20 cellular contexts compared by ENCODE assay signal in genomic region chr1:45442272-45442671, GRCh38. TPM values are rescaled to one million over a fixed set of nuclear protein-coding genes. Genes with fewer than 3 reads are reported as not detected.
DNase-seq lines count a peak whose midpoint lies in the region; ATAC-seq, FAIRE-seq and TF ChIP-seq lines count a peak whose summit lies in the region.
"Had no signal": no experiment of that assay in that cellular context is flagged by ENCODE, and none has a peak within 500 bp of the region (broad histone marks: within the 10 kb centered on the region; RNA-seq: fewer than 3 reads in every experiment).

No MANE protein-coding gene starts in this region.

- dilution Hi-C loops in endothelial cell of umbilical vein (cut with MboI; ENCODE audit: extremely low pct_ligation_motif_present, low sequenced_read_pairs) = no loop called here

- no peaks in the 10 kb centered on the region for H4K20me1 ChIP-seq in endothelial cell of umbilical vein (replicated peaks; ENCODE audit: control insufficient read depth, extremely low read depth, insufficient read depth, low read length)

- no peaks in the 10 kb centered on the region for H3K79me2 ChIP-seq in endothelial cell of umbilical vein (ENCODE audit: control insufficient read depth, insufficient read depth, low read length)

- peaks cover 7% of the 10 kb centered on the region for H3K4me1 ChIP-seq in endothelial cell of umbilical vein (ENCODE audit: control insufficient read depth, extremely low read depth, insufficient read depth, low read length)
- H3K4me1 ChIP-seq: colonic mucosa, vagina had no signal

- no peak for FAIRE-seq in endothelial cell of umbilical vein (lab: Jason Lieb, UNC)
- FAIRE-seq: islet of Langerhans had no signal

- intact Hi-C loops in endothelial cell of umbilical vein (cut with micrococcal nuclease) = no loop called here

- H3K36me3 ChIP-seq in endothelial cell of umbilical vein (ENCODE audit: control insufficient read depth in 2 of 2, extremely low read depth in 1 of 2, insufficient read depth in 2 of 2, low read length in 2 of 2) = no peaks in the 10 kb centered on the region
- H3K36me3 ChIP-seq: colonic mucosa, prostate gland, vagina had no signal

- no peak for TF ChIP-seq POLR2A in endothelial cell of umbilical vein (IDR thresholded peaks at IDR 0.05; ENCODE audit: low read depth, low read length)

- TF ChIP-seq CTCF in C4-2B (conservative IDR thresholded peaks at IDR 0.05) (no peak), endothelial cell of umbilical vein (IDR thresholded peaks at IDR 0.05; ENCODE audit: extremely low read depth in 1 of 2, insufficient read depth in 1 of 2, low read depth in 1 of 2, low read length in 2 of 2) (no peak), nephron progenitor cell (IDR thresholded peaks at IDR 0.05) (no peak)

- no peak overlapping the region for H3K4me3 Mint-ChIP-seq in nephron progenitor cell
- H3K4me3 Mint-ChIP-seq: activated B cell treated with CpG ODN at 0.5 μM for 24 hours; activated naive CD8-positive, alpha-beta T cell; CD4-positive, CD25-positive, alpha-beta regulatory T cell had no signal

- H3K4me3 ChIP-seq in endothelial cell of umbilical vein (replicated peaks in 1 of 3; ENCODE audit: insufficient read depth in 1 of 3, low read depth in 1 of 3, low read length in 3 of 3) = no peak overlapping the region
- H3K4me3 ChIP-seq: colonic mucosa, prostate gland, vagina had no signal

- H3K27me3 Mint-ChIP-seq in nephron progenitor cell (ENCODE audit: low read depth, poor library complexity) = peaks cover 3% of the 10 kb centered on the region
- H3K27me3 Mint-ChIP-seq: activated B cell treated with CpG ODN at 0.5 μM for 24 hours; activated naive CD8-positive, alpha-beta T cell; CD4-positive, CD25-positive, alpha-beta regulatory T cell had no signal

- H3K9me1 ChIP-seq in endothelial cell of umbilical vein (replicated peaks; ENCODE audit: control insufficient read depth, extremely low read depth, insufficient read depth, low read length) = no peaks in the 10 kb centered on the region

- no peaks in the 10 kb centered on the region for H3K36me3 Mint-ChIP-seq in nephron progenitor cell (ENCODE audit: low read depth)
- no peaks in the 10 kb centered on the region for H3K36me3 Mint-ChIP-seq in activated naive CD4-positive, alpha-beta T cell treated with anti-CD3 and anti-CD28 coated beads, Interleukin-2, amount 50 U/mL, for 72 hours
- H3K36me3 Mint-ChIP-seq: CD4-positive, CD25-positive, alpha-beta regulatory T cell had no signal

- DNase-seq in NCI-H226 (peak; percentile 22), endothelial cell of umbilical vein (ENCODE audit: low read depth, low spot score) (peak; percentile 65), nephron progenitor cell (no peak), HPDE6-E6E7 (ENCODE audit: extremely low spot score) (no peak)
- DNase-seq in activated naive CD4-positive, alpha-beta T cell treated with anti-CD3 and anti-CD28 coated beads, Interleukin-2, amount 50 U/mL, for 72 hours (ENCODE audit: low spot score in 2 of 2) = no peak
- DNase-seq: activated B cell treated with CpG ODN at 0.5 μM for 24 hours; activated CD8-positive, alpha-beta memory T cell treated with anti-CD3 and anti-CD28 coated beads, Interleukin-2, amount 50 U/mL, for 48 hours; CD4-positive, CD25-positive, alpha-beta regulatory T cell; colonic mucosa; GF-D8; NCI-H1092 treated with DMSO at 0.1 percent for 48 hours; OCI-M1 had no signal

- peaks cover 4% of the 10 kb centered on the region for H3K4me1 Mint-ChIP-seq in nephron progenitor cell
- H3K4me1 Mint-ChIP-seq: activated B cell treated with CpG ODN at 0.5 μM for 24 hours had no signal

- H3K4me2 ChIP-seq in endothelial cell of umbilical vein (ENCODE audit: insufficient read depth, low read length) = peak overlapping the region; percentile 24

- CTCF ChIA-PET in endothelial cell of umbilical vein (lab: Charles Lee) = interaction anchor here (0.5 to 2.1 kb wide), 2 partner anchors 82 to 218 kb away, joined by 4 to 6 read pairs; no protein-coding TSS in a partner anchor

- H2AFZ ChIP-seq in endothelial cell of umbilical vein (ENCODE audit: low read depth, low read length) = no peak overlapping the region

- no peaks in the 10 kb centered on the region for H3K9me3 Mint-ChIP-seq in nephron progenitor cell
- no peaks in the 10 kb centered on the region for H3K9me3 Mint-ChIP-seq in activated naive CD4-positive, alpha-beta T cell treated with anti-CD3 and anti-CD28 coated beads, Interleukin-2, amount 50 U/mL, for 72 hours
- H3K9me3 Mint-ChIP-seq: activated B cell treated with CpG ODN at 0.5 μM for 24 hours had no signal

- peak overlapping the region; percentile 41 for H3K27ac Mint-ChIP-seq in nephron progenitor cell
- H3K27ac Mint-ChIP-seq in activated naive CD4-positive, alpha-beta T cell treated with anti-CD3 and anti-CD28 coated beads, Interleukin-2, amount 50 U/mL, for 72 hours = no peak overlapping the region
- H3K27ac Mint-ChIP-seq: activated B cell treated with CpG ODN at 0.5 μM for 24 hours; activated naive CD8-positive, alpha-beta T cell; CD4-positive, CD25-positive, alpha-beta regulatory T cell had no signal

- no peaks in the 10 kb centered on the region for H3K27me3 ChIP-seq in endothelial cell of umbilical vein (ENCODE audit: control insufficient read depth in 2 of 2, insufficient read depth in 2 of 2, low read length in 2 of 2)
- H3K27me3 ChIP-seq: colonic mucosa, vagina had no signal

- no TSS peak for BruUV-seq in endothelial cell of umbilical vein (replicated peaks; lab: Mats Ljungman, UMichigan)

- no peak overlapping the region for H3K9ac ChIP-seq in endothelial cell of umbilical vein (replicated peaks; ENCODE audit: extremely low read depth, insufficient read depth, low read length)

- ATAC-seq in HG03175 (IDR thresholded peaks at IDR 0.05; ENCODE audit: unreplicated experiment) (no peak), GM19324 (IDR thresholded peaks at IDR 0.05; ENCODE audit: low FRiP score, unreplicated experiment) (no peak)
- no peak for ATAC-seq in activated naive CD4-positive, alpha-beta T cell treated with anti-CD3 and anti-CD28 coated beads, Interleukin-2, amount 50 U/mL, for 72 hours
- ATAC-seq: HCT116 had no signal

- H3K27ac ChIP-seq in C4-2B = peak overlapping the region; percentile 78
- peak overlapping the region; percentile 18 for H3K27ac ChIP-seq in endothelial cell of umbilical vein (ENCODE audit: insufficient read depth, low read depth, low read length)
- H3K27ac ChIP-seq: colonic mucosa, prostate gland, vagina had no signal

- POLR2A ChIA-PET in endothelial cell of umbilical vein (lab: Charles Lee) = no interaction called here

- no peaks in the 10 kb centered on the region for H3K9me3 ChIP-seq in endothelial cell of umbilical vein (replicated peaks; ENCODE audit: control insufficient read depth, insufficient read depth, low read length)
- H3K9me3 ChIP-seq: colonic mucosa, prostate gland, vagina had no signal

TF ChIP-seq in endothelial cell of umbilical vein, 7 proteins besides CTCF, POLR2A, EP300 and RAD21:
- TF ChIP-seq MYC (IDR thresholded peaks at IDR 0.05; ENCODE audit: low read depth, low read length) = no peak
- TF ChIP-seq MAX (IDR thresholded peaks at IDR 0.05; ENCODE audit: insufficient read depth, insufficient read length) = no peak
- TF ChIP-seq POLR2AphosphoS5 (IDR thresholded peaks at IDR 0.05; ENCODE audit: insufficient read depth, low read depth, low read length) = no peak
- peak; percentile 67 for TF ChIP-seq JUN (IDR thresholded peaks at IDR 0.05; ENCODE audit: borderline replicate concordance, insufficient read depth, insufficient read length, low read depth)

RNA-seq across cellular contexts. Expression of gene TESK2, which starts 48.7 kb away (rescaled TPM):
- total RNA-seq in endothelial cell of umbilical vein = 2.1 and 2.2 TPM in 2 replicates
- polyA plus RNA-seq in endothelial cell of umbilical vein = 2.3 and 2.6 TPM in 2 replicates
- 2.4 and 2.5 TPM in 2 replicates for polyA plus RNA-seq in endothelial cell of umbilical vein (2011; cell fraction: cytosol; rRNA removed)
- polyA plus RNA-seq in endothelial cell of umbilical vein (2011; cell fraction: nucleus; rRNA removed) = 3.1 and 4.9 TPM in 2 replicates
- polyA plus RNA-seq in endothelial cell of umbilical vein (2012) = 0.78 and 1.1 TPM in 2 replicates
- 2.7 TPM in 2 replicates for polyA minus RNA-seq in endothelial cell of umbilical vein
- polyA minus RNA-seq in endothelial cell of umbilical vein (2011; cell fraction: cytosol; rRNA and poly(A)+ RNA removed) = 1.3 TPM
- 1.3 and 2.1 TPM in 2 replicates for polyA minus RNA-seq in endothelial cell of umbilical vein (2011; cell fraction: nucleus; rRNA and poly(A)+ RNA removed)
- 10 to 100 TPM in 1 of 2 donors, 1 to 10 TPM in 1; 4.5 to 12.9 TPM for total RNA-seq in activated naive CD4-positive, alpha-beta T cell treated with anti-CD3 and anti-CD28 coated beads, Interleukin-2, amount 50 U/mL, for 72 hours

RNA-seq across cellular contexts. Expression of gene CCDC163, which starts 57.6 kb away (rescaled TPM):
- 2.0 and 2.6 TPM in 2 replicates for total RNA-seq in endothelial cell of umbilical vein
- polyA plus RNA-seq in endothelial cell of umbilical vein = 2.3 and 2.7 TPM in 2 replicates
- 1.8 and 2.0 TPM in 2 replicates for polyA plus RNA-seq in endothelial cell of umbilical vein (2011; cell fraction: cytosol; rRNA removed)
- 0.84 and 1.3 TPM in 2 replicates for polyA plus RNA-seq in endothelial cell of umbilical vein (2011; cell fraction: nucleus; rRNA removed)
- 1.7 and 2.3 TPM in 2 replicates for polyA plus RNA-seq in endothelial cell of umbilical vein (2012)
- polyA minus RNA-seq in endothelial cell of umbilical vein = 2.1 and 2.9 TPM in 2 replicates
- 2.9 TPM for polyA minus RNA-seq in endothelial cell of umbilical vein (2011; cell fraction: cytosol; rRNA and poly(A)+ RNA removed)
- 0.77 and 1.3 TPM in 2 replicates for polyA minus RNA-seq in endothelial cell of umbilical vein (2011; cell fraction: nucleus; rRNA and poly(A)+ RNA removed)
- 1 to 10 TPM; 2.6 to 4.9 TPM for total RNA-seq in activated naive CD4-positive, alpha-beta T cell treated with anti-CD3 and anti-CD28 coated beads, Interleukin-2, amount 50 U/mL, for 72 hours
- total RNA-seq: vagina had no signal

RNA-seq across cellular contexts. Expression of gene MMACHC, which starts 57.8 kb away (rescaled TPM):
- total RNA-seq in endothelial cell of umbilical vein = 6.0 and 6.9 TPM in 2 replicates
- 4.6 and 4.7 TPM in 2 replicates for polyA plus RNA-seq in endothelial cell of umbilical vein
- 3.0 and 3.1 TPM in 2 replicates for polyA plus RNA-seq in endothelial cell of umbilical vein (2011; cell fraction: cytosol; rRNA removed)
- 1.3 and 2.1 TPM in 2 replicates for polyA plus RNA-seq in endothelial cell of umbilical vein (2011; cell fraction: nucleus; rRNA removed)
- 3.2 and 3.4 TPM in 2 replicates for polyA plus RNA-seq in endothelial cell of umbilical vein (2012)
- 6.5 and 10.5 TPM in 2 replicates for polyA minus RNA-seq in endothelial cell of umbilical vein
- polyA minus RNA-seq in endothelial cell of umbilical vein (2011; cell fraction: cytosol; rRNA and poly(A)+ RNA removed) = 12.4 TPM
- polyA minus RNA-seq in endothelial cell of umbilical vein (2011; cell fraction: nucleus; rRNA and poly(A)+ RNA removed) = 0.82 and 1.5 TPM in 2 replicates
- 1 to 10 TPM; 2.0 to 6.4 TPM for total RNA-seq in activated naive CD4-positive, alpha-beta T cell treated with anti-CD3 and anti-CD28 coated beads, Interleukin-2, amount 50 U/mL, for 72 hours

Comparison
In these comparisons a context has a peak if more than half of its experiments do, and no peak if none do; other contexts are left out.
1. DNase-seq: peak in NCI-H226 (single experiment) and endothelial cell of umbilical vein (single experiment); none in nephron progenitor cell (single experiment), activated naive CD4-positive, alpha-beta T cell treated with anti-CD3 and anti-CD28 coated beads, Interleukin-2, amount 50 U/mL, for 72 hours (0 of 2) and HPDE6-E6E7 (single experiment).